In genomic region chr14:25108959-25109358, GRCh38 we compare ENCODE assay signal across 17 cellular contexts. TPM values are rescaled to one million over a fixed set of nuclear protein-coding genes. Genes with fewer than 3 reads are reported as not detected.
A peak's percentile ranks its signal among the peaks of the same experiment; 100 is the strongest.
DNase-seq lines count a peak whose midpoint lies in the region; ATAC-seq, FAIRE-seq and TF ChIP-seq lines count a peak whose summit lies in the region.
"Had no signal": no experiment of that assay in that cellular context is flagged by ENCODE, and none has a peak within 500 bp of the region (broad histone marks: within the 10 kb centered on the region; RNA-seq: fewer than 3 reads in every experiment).

No MANE protein-coding gene starts in this region.

- H3K4me1 Mint-ChIP-seq in activated CD8-positive, alpha-beta T cell treated with anti-CD3 and anti-CD28 coated beads, Interleukin-2, amount 10 ng/mL, durations not matched to agents 7 days and 5 days (ENCODE audit: low read depth): no peaks in the 10 kb centered on the region

- no peaks in the 10 kb centered on the region for H4K20me1 ChIP-seq in osteoblast (ENCODE audit: insufficient read depth, low read length)

- no peak overlapping the region for H3K4me2 ChIP-seq in osteoblast (ENCODE audit: insufficient read depth, low read length)

- no peaks in the 10 kb centered on the region for H3K9me3 ChIP-seq in osteoblast (ENCODE audit: low read depth, low read length)
- H3K9me3 ChIP-seq: thoracic aorta had no signal

- no peaks in the 10 kb centered on the region for H3K36me3 ChIP-seq in osteoblast (ENCODE audit: insufficient read depth, low read length)
- H3K36me3 ChIP-seq: brain microvascular endothelial cell, thoracic aorta had no signal

- no peak overlapping the region for H3K4me3 ChIP-seq in osteoblast (ENCODE audit: insufficient read depth, low read length)
- H3K4me3 ChIP-seq: thoracic aorta had no signal

- ATAC-seq in activated CD8-positive, alpha-beta T cell treated with anti-CD3 and anti-CD28 coated beads, Interleukin-2, amount 10 ng/mL, durations not matched to agents 7 days and 5 days: no peak
- ATAC-seq in GM21737 (IDR thresholded peaks at IDR 0.05; ENCODE audit: unreplicated experiment): no peak
- ATAC-seq: activated CD8-positive, alpha-beta T cell treated with anti-CD3 and anti-CD28 coated beads for 36 hours had no signal

- POLR2A ChIA-PET in activated CD8-positive, alpha-beta T cell treated with anti-CD3 and anti-CD28 coated beads, Interleukin-2, amount 10 ng/mL, durations not matched to agents 7 days and 5 days (lab: Charles Lee): no interaction called here
- POLR2A ChIA-PET in RWPE1 (lab: Yijun Ruan, JAX; ENCODE audit: low non-redundant PET): no interaction called here

- no peak overlapping the region for H3K27ac Mint-ChIP-seq in activated CD8-positive, alpha-beta T cell treated with anti-CD3 and anti-CD28 coated beads, Interleukin-2, amount 10 ng/mL, durations not matched to agents 7 days and 5 days
- H3K27ac Mint-ChIP-seq: activated CD8-positive, alpha-beta T cell treated with anti-CD3 and anti-CD28 coated beads for 36 hours; CD4-positive, alpha-beta T cell had no signal

- CTCF ChIA-PET in activated CD8-positive, alpha-beta T cell treated with anti-CD3 and anti-CD28 coated beads, Interleukin-2, amount 10 ng/mL, durations not matched to agents 7 days and 5 days (lab: Charles Lee): no interaction called here
- CTCF ChIA-PET in RWPE1 (lab: Yijun Ruan, JAX): no interaction called here

- peak; percentile 80 for FAIRE-seq in HTR-8/SVneo (lab: Jason Lieb, UNC)
- FAIRE-seq: keratinocyte had no signal

- DNase-seq in DMS 273 treated with DMSO at 0.1 percent for 48 hours (lab: John Stamatoyannopoulos, UW): peak; percentile 16
- DNase-seq in HTR-8/SVneo (ENCODE audit: insufficient read length, low spot score): no peak
- DNase-seq in SW480 (ENCODE audit: low spot score): peak; percentile 49
- no peak for DNase-seq in osteoblast (ENCODE audit: insufficient read length, low spot score, missing footprints)
- DNase-seq in activated CD8-positive, alpha-beta T cell treated with anti-CD3 and anti-CD28 coated beads, Interleukin-2, amount 10 ng/mL, durations not matched to agents 7 days and 5 days: no peak
- no peak for DNase-seq in RWPE1 (ENCODE audit: low spot score)
- DNase-seq in MV-4-11 (lab: John Stamatoyannopoulos, UW): no peak
- DNase-seq: activated CD8-positive, alpha-beta T cell treated with anti-CD3 and anti-CD28 coated beads for 36 hours; activated gamma-delta T cell treated with Interleukin-2 at 50 U/mL for 16 hours; brain microvascular endothelial cell; CD4-positive, alpha-beta T cell; KBM-7; T1000 had no signal

- peaks cover 31% of the 10 kb centered on the region for H3K4me1 ChIP-seq in osteoblast (ENCODE audit: insufficient read depth, low read length)

- no peak overlapping the region for H3K4me3 Mint-ChIP-seq in activated CD8-positive, alpha-beta T cell treated with anti-CD3 and anti-CD28 coated beads, Interleukin-2, amount 10 ng/mL, durations not matched to agents 7 days and 5 days
- H3K4me3 Mint-ChIP-seq: activated CD8-positive, alpha-beta T cell treated with anti-CD3 and anti-CD28 coated beads for 36 hours; CD4-positive, alpha-beta T cell; nephron had no signal

- H3K36me3 Mint-ChIP-seq in activated CD8-positive, alpha-beta T cell treated with anti-CD3 and anti-CD28 coated beads, Interleukin-2, amount 10 ng/mL, durations not matched to agents 7 days and 5 days (ENCODE audit: low read depth): no peaks in the 10 kb centered on the region

- no peaks in the 10 kb centered on the region for H3K27me3 ChIP-seq in osteoblast (ENCODE audit: insufficient read depth, low read length)
- H3K27me3 ChIP-seq: brain microvascular endothelial cell had no signal

- no peak overlapping the region for H2AFZ ChIP-seq in osteoblast (ENCODE audit: low read length)

- H3K79me2 ChIP-seq in osteoblast (ENCODE audit: insufficient read depth, low read length): no peaks in the 10 kb centered on the region

- TF ChIP-seq CTCF in osteoblast (IDR thresholded peaks at IDR 0.05; ENCODE audit: extremely low read depth, low read depth, low read length) (no peak), RWPE1 (conservative IDR thresholded peaks at IDR 0.05; ENCODE audit: low read depth) (no peak)

- H3K27me3 Mint-ChIP-seq in activated CD8-positive, alpha-beta T cell treated with anti-CD3 and anti-CD28 coated beads, Interleukin-2, amount 10 ng/mL, durations not matched to agents 7 days and 5 days (ENCODE audit: low read depth): no peaks in the 10 kb centered on the region

- H3K27ac ChIP-seq in osteoblast (ENCODE audit: low read depth, low read length) (peak overlapping the region; percentile 95), RWPE1 (no peak overlapping the region)
- H3K27ac ChIP-seq: brain microvascular endothelial cell, thoracic aorta had no signal

- H3K9me3 Mint-ChIP-seq in activated CD8-positive, alpha-beta T cell treated with anti-CD3 and anti-CD28 coated beads, Interleukin-2, amount 10 ng/mL, durations not matched to agents 7 days and 5 days (ENCODE audit: insufficient read depth): no peaks in the 10 kb centered on the region
- H3K9me3 Mint-ChIP-seq: activated CD8-positive, alpha-beta T cell treated with anti-CD3 and anti-CD28 coated beads for 36 hours had no signal

RNA-seq across cellular contexts. Expression of gene STXBP6, which starts 59.0 kb away (rescaled TPM):
- 2.9 and 5.8 TPM in 2 replicates for total RNA-seq in osteoblast
- not detected for total RNA-seq in activated CD8-positive, alpha-beta T cell treated with anti-CD3 and anti-CD28 coated beads, Interleukin-2, amount 10 ng/mL, durations not matched to agents 7 days and 5 days
- total RNA-seq: activated CD8-positive, alpha-beta T cell treated with anti-CD3 and anti-CD28 coated beads for 36 hours; CD4-positive, alpha-beta T cell had no signal

Comparison
In these comparisons a context has a peak if more than half of its experiments do, and no peak if none do; other contexts are left out.
1. DNase-seq: peak in DMS 273 treated with DMSO at 0.1 percent for 48 hours (single experiment) and SW480 (single experiment); none in HTR-8/SVneo (single experiment), osteoblast (single experiment), activated CD8-positive, alpha-beta T cell treated with anti-CD3 and anti-CD28 coated beads, Interleukin-2, amount 10 ng/mL, durations not matched to agents 7 days and 5 days (single experiment), RWPE1 (single experiment) and MV-4-11 (single experiment).